In genomic region chr15:74432968-74433591, GRCh38 we compare ENCODE assay signal across 8 cellular contexts. TPM values are rescaled to one million over a fixed set of nuclear protein-coding genes. Genes with fewer than 3 reads are reported as not detected.
DNase-seq lines count a peak whose midpoint lies in the region; ATAC-seq and TF ChIP-seq lines count a peak whose summit lies in the region.

No MANE protein-coding gene starts in this region.

- H3K9me3 Mint-ChIP-seq in CD8-positive, alpha-beta memory T cell: no peaks in the 10 kb centered on the region
- H3K9me3 Mint-ChIP-seq in activated naive CD8-positive, alpha-beta T cell (ENCODE audit: low read depth): no peaks in the 10 kb centered on the region

- H3K4me1 Mint-ChIP-seq in CD8-positive, alpha-beta memory T cell: peaks cover 48 to 65% (median 51%) of the 10 kb centered on the region in 3 donors
- H3K4me1 Mint-ChIP-seq in activated naive CD8-positive, alpha-beta T cell (ENCODE audit: low read depth): peaks cover 54% of the 10 kb centered on the region

- peak overlapping the region; percentile 58 for H3K4me3 ChIP-seq in CD8-positive, alpha-beta memory T cell (ENCODE audit: low read length)
- peak overlapping the region; percentile 93 for H3K4me3 ChIP-seq in thoracic aorta

- peaks cover 0 to 1% of the 10 kb centered on the region in 2 donors for H3K27me3 Mint-ChIP-seq in CD8-positive, alpha-beta memory T cell
- no peaks in the 10 kb centered on the region for H3K27me3 Mint-ChIP-seq in activated naive CD8-positive, alpha-beta T cell

- peak overlapping the region in 5 of 8 donors; percentile 75 to 91 (median 79) for H3K27ac Mint-ChIP-seq in CD8-positive, alpha-beta memory T cell
- H3K27ac Mint-ChIP-seq in activated naive CD8-positive, alpha-beta T cell: peak overlapping the region; percentile 80

- peak; percentile 7 for ATAC-seq in HG02970 (IDR thresholded peaks at IDR 0.05; ENCODE audit: low FRiP score, unreplicated experiment)
- no peak for ATAC-seq in thoracic aorta (ENCODE audit: insufficient number of reproducible peaks, low FRiP score, low read depth)

- peaks cover 19% of the 10 kb centered on the region for H3K4me1 ChIP-seq in CD8-positive, alpha-beta memory T cell (ENCODE audit: insufficient read depth, low read length)
- peaks cover 4 to 15% of the 10 kb centered on the region in 2 donors for H3K4me1 ChIP-seq in thoracic aorta (ENCODE audit: control insufficient read depth in 1 of 2, low read depth in 2 of 2)

- no peaks in the 10 kb centered on the region for H3K27me3 ChIP-seq in CD8-positive, alpha-beta memory T cell (ENCODE audit: insufficient read depth, low read length, poor library complexity, severe bottlenecking)
- peaks cover 4% of the 10 kb centered on the region for H3K27me3 ChIP-seq in thoracic aorta (replicated peaks; ENCODE audit: insufficient read depth)

- peak in 1 of 5 donors; percentile 53 for DNase-seq in CD8-positive, alpha-beta memory T cell
- DNase-seq in iPS-NIHi7 (ENCODE audit: extremely low spot score) (peak; percentile 53), thoracic aorta (ENCODE audit: low spot score) (no peak), SHP77 treated with DMSO at 0.1 percent for 48 hours (lab: John Stamatoyannopoulos, UW) (no peak)
- no peak for DNase-seq in stimulated activated CD4-positive, alpha-beta T cell treated with anti-CD3 and anti-CD28 coated beads, Interleukin-2, amount 100 ng/mL, for 48 hours
- DNase-seq in stimulated activated naive CD4-positive, alpha-beta T cell (lab: John Stamatoyannopoulos, UW): no peak

- CTCF ChIA-PET in CD8-positive, alpha-beta memory T cell (lab: Charles Lee): interaction anchor here (1.5 to 8.1 kb wide), 2 partner anchors 49 to 59 kb away, joined by 4 to 72 read pairs; no protein-coding TSS in a partner anchor

- no peaks in the 10 kb centered on the region for H3K9me3 ChIP-seq in CD8-positive, alpha-beta memory T cell (ENCODE audit: low read length)
- H3K9me3 ChIP-seq in thoracic aorta: no peaks in the 10 kb centered on the region

- no peak for TF ChIP-seq CTCF in thoracic aorta (IDR thresholded peaks at IDR 0.05)

- no peaks in the 10 kb centered on the region for H3K36me3 ChIP-seq in CD8-positive, alpha-beta memory T cell (ENCODE audit: insufficient read depth, low read length)
- H3K36me3 ChIP-seq in thoracic aorta: no peaks in the 10 kb centered on the region

- peak overlapping the region; percentile 84 to 93 (median 87) for H3K4me3 Mint-ChIP-seq in CD8-positive, alpha-beta memory T cell
- H3K4me3 Mint-ChIP-seq in activated naive CD8-positive, alpha-beta T cell: peak overlapping the region; percentile 94

- no peaks in the 10 kb centered on the region for H3K36me3 Mint-ChIP-seq in CD8-positive, alpha-beta memory T cell
- peaks cover 10% of the 10 kb centered on the region for H3K36me3 Mint-ChIP-seq in activated naive CD8-positive, alpha-beta T cell

- POLR2A ChIA-PET in CD8-positive, alpha-beta memory T cell (lab: Charles Lee): interaction anchor here (0.6 to 2.5 kb wide), 3 partner anchors 28 to 32 kb away, joined by 3 to 18 read pairs (median 9); no protein-coding TSS in a partner anchor

- peak overlapping the region; percentile 77 for H3K27ac ChIP-seq in CD8-positive, alpha-beta memory T cell (ENCODE audit: low read depth, low read length)
- no peak overlapping the region for H3K27ac ChIP-seq in thoracic aorta

RNA-seq across cellular contexts. Expression of gene SEMA7A, which starts 0.7 kb away (rescaled TPM):
- total RNA-seq in CD8-positive, alpha-beta memory T cell: 10 to 100 TPM; 71.2 to 72.5 TPM
- polyA plus RNA-seq in CD8-positive, alpha-beta memory T cell: 1.9 TPM
- 1 to 10 TPM; 1.2 to 4.9 TPM for total RNA-seq in thoracic aorta

RNA-seq across cellular contexts. Expression of gene UBL7, which starts 27.9 kb away (rescaled TPM):
- total RNA-seq in CD8-positive, alpha-beta memory T cell: 10 to 100 TPM; 64.9 to 67.7 TPM
- polyA plus RNA-seq in CD8-positive, alpha-beta memory T cell: 101 TPM
- total RNA-seq in thoracic aorta: 10 to 100 TPM; 41.1 to 70.5 TPM

Comparison
In these comparisons a context has a peak if more than half of its experiments do, and no peak if none do; other contexts are left out.
1. RNA of gene SEMA7A, which starts 0.7 kb away (total RNA-seq): 71.2 to 72.5 TPM in CD8-positive, alpha-beta memory T cell; 1.2 to 4.9 TPM in thoracic aorta; every median in the first group is over 10 times any median in the second.